ENCODE assay signal across 8 cellular contexts in genomic region chr5:17228833-17229291, GRCh38. TPM values are rescaled to one million over a fixed set of nuclear protein-coding genes. Genes with fewer than 3 reads are reported as not detected.
A peak's percentile ranks its signal among the peaks of the same experiment; 100 is the strongest.
DNase-seq lines count a peak whose midpoint lies in the region; ATAC-seq and TF ChIP-seq lines count a peak whose summit lies in the region.

No MANE protein-coding gene starts in this region.

- H3K4me1 ChIP-seq in uterus = no peaks in the 10 kb centered on the region

- H3K9me3 ChIP-seq in uterus = no peaks in the 10 kb centered on the region

- no peak for ATAC-seq in stimulated activated naive CD8-positive, alpha-beta T cell treated with anti-CD3 and anti-CD28 coated beads, Interleukin-15, Interleukin-2, amounts not matched to agents 100 U/mL and 50 U/mL, for 24 hours
- peak; percentile 50 for ATAC-seq in HG03108 (IDR thresholded peaks at IDR 0.05; ENCODE audit: unreplicated experiment)

- TF ChIP-seq POLR2A in uterus (IDR thresholded peaks at IDR 0.05) = no peak

- H3K4me1 Mint-ChIP-seq in stimulated activated naive CD8-positive, alpha-beta T cell treated with anti-CD3 and anti-CD28 coated beads, Interleukin-15, Interleukin-2, amounts not matched to agents 100 ng/mL and 50 ng/mL, for 24 hours (ENCODE audit: low read depth) = peaks cover 11% of the 10 kb centered on the region

- TF ChIP-seq CTCF in brain microvascular endothelial cell (IDR thresholded peaks at IDR 0.05; ENCODE audit: low read depth, low read length, missing control alignments) = no peak
- no peak for TF ChIP-seq CTCF in uterus (IDR thresholded peaks at IDR 0.05)

- H3K4me3 Mint-ChIP-seq in stimulated activated naive CD8-positive, alpha-beta T cell treated with anti-CD3 and anti-CD28 coated beads, Interleukin-15, Interleukin-2, amounts not matched to agents 100 ng/mL and 50 ng/mL, for 24 hours = peak overlapping the region; percentile 12

- H3K9me3 Mint-ChIP-seq in stimulated activated naive CD8-positive, alpha-beta T cell treated with anti-CD3 and anti-CD28 coated beads, Interleukin-15, Interleukin-2, amounts not matched to agents 100 ng/mL and 50 ng/mL, for 24 hours = no peaks in the 10 kb centered on the region

- H3K27ac ChIP-seq in brain microvascular endothelial cell (peak overlapping the region; percentile 49), uterus (peak overlapping the region; percentile 57 to 65)

- no peak for DNase-seq in stimulated activated naive CD8-positive, alpha-beta T cell treated with anti-CD3 and anti-CD28 coated beads, Interleukin-15, Interleukin-2, amounts not matched to agents 100 U/mL and 50 U/mL, for 24 hours
- DNase-seq in brain microvascular endothelial cell = no peak
- no peak for DNase-seq in uterus
- no peak for DNase-seq in NCI-H69 (lab: John Stamatoyannopoulos, UW)
- DNase-seq in GOT3 (lab: John Stamatoyannopoulos, UW) = no peak
- DNase-seq in GM19238 (ENCODE audit: insufficient read length, low spot score) = no peak

- no peaks in the 10 kb centered on the region for H3K36me3 Mint-ChIP-seq in stimulated activated naive CD8-positive, alpha-beta T cell treated with anti-CD3 and anti-CD28 coated beads, Interleukin-15, Interleukin-2, amounts not matched to agents 100 ng/mL and 50 ng/mL, for 24 hours (ENCODE audit: low read depth)

- in situ Hi-C loops in brain microvascular endothelial cell (cut with HindIII; ENCODE audit: low pct_ligation_motif_present, low sequenced_read_pairs) = loop anchor here (25.0 kb wide), 1 partner anchor 158 kb away; no protein-coding TSS in a partner anchor

- no peak overlapping the region for H3K4me3 ChIP-seq in brain microvascular endothelial cell (ENCODE audit: low read depth, low read length)
- no peak overlapping the region for H3K4me3 ChIP-seq in uterus

- H3K36me3 ChIP-seq in brain microvascular endothelial cell (replicated peaks) (peaks cover 30% of the 10 kb centered on the region), uterus (no peaks in the 10 kb centered on the region)

- intact Hi-C loops in uterus (cut with DNase I; ENCODE audit: low total_unique reads) = no loop called here

- H3K27me3 Mint-ChIP-seq in stimulated activated naive CD8-positive, alpha-beta T cell treated with anti-CD3 and anti-CD28 coated beads, Interleukin-15, Interleukin-2, amounts not matched to agents 100 ng/mL and 50 ng/mL, for 24 hours = peaks cover 12% of the 10 kb centered on the region

- peak overlapping the region; percentile 46 for H3K27ac Mint-ChIP-seq in stimulated activated naive CD8-positive, alpha-beta T cell treated with anti-CD3 and anti-CD28 coated beads, Interleukin-15, Interleukin-2, amounts not matched to agents 100 ng/mL and 50 ng/mL, for 24 hours

- H3K27me3 ChIP-seq in brain microvascular endothelial cell (replicated peaks) (no peaks in the 10 kb centered on the region), uterus (no peaks in the 10 kb centered on the region)

RNA-seq across cellular contexts. Expression of gene BASP1, which starts 11.4 kb away (rescaled TPM):
- 10 to 100 TPM; 21.5 to 64.8 (median 26.7) TPM for total RNA-seq in uterus
